17 cellular contexts compared by ENCODE assay signal in the genomic region with DNA sequence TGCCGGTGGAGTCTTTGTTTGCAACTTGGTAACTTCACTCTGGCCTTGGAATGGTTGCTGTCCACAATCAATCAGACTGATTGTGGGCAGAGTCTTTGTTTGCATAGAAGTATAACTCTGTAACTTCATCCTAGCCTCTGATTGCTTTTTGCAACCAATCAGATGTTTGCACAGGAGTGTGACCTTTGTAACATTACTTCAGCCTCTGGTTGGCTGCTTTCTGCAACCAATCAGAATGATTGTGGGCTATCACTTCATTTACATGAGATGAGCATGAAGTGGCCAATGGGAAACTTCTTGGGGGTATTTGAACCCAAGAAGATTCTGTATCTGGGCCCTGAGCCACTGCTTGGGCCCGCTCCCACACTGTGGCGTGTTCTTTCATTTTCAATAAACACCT.
"Had no signal": no experiment of that assay in that cellular context is flagged by ENCODE, and none has a peak within 500 bp of the region (broad histone marks: within the 10 kb centered on the region; RNA-seq: fewer than 3 reads in every experiment).

No MANE protein-coding gene starts in this region.

- H3K4me1 ChIP-seq: right atrium auricular region, tibial nerve, upper lobe of right lung had no signal

- DNase-seq: effector memory CD4-positive, alpha-beta T cell; heart left ventricle; hypothalamus; immature natural killer cell; left ventricle myocardium superior; mesendoderm; naive thymus-derived CD8-positive, alpha-beta T cell; stimulated activated CD4-positive, alpha-beta T cell treated with anti-CD3 and anti-CD28 coated beads, Interleukin-2, amount 100 ng/mL, for 48 hours; stimulated activated CD8-positive, alpha-beta memory T cell treated with anti-CD3 and anti-CD28 coated beads, Interleukin-4, amount 100 ng/mL, for 48 hours; upper lobe of right lung had no signal

- H3K4me2 ChIP-seq: smooth muscle cell had no signal

- H3K4me3 ChIP-seq: heart left ventricle, right atrium auricular region, smooth muscle cell, tibial nerve, upper lobe of right lung, vagina had no signal

- H3K27me3 ChIP-seq: right atrium auricular region, vagina had no signal

- H3K9me3 ChIP-seq: heart left ventricle, neutrophil, right atrium auricular region, tibial nerve, upper lobe of right lung, vagina had no signal

- H3K27ac ChIP-seq: heart left ventricle, neutrophil, right atrium auricular region, tibial nerve, upper lobe of right lung, vagina had no signal

- H3K36me3 ChIP-seq: heart left ventricle, neutrophil, right atrium auricular region, tibial nerve, upper lobe of right lung, vagina had no signal

- ATAC-seq: esophagus mucosa; heart left ventricle; left ventricle myocardium superior; naive thymus-derived CD8-positive, alpha-beta T cell; stimulated activated effector memory CD8-positive, alpha-beta T cell treated with anti-CD3 and anti-CD28 coated beads, Interleukin-12 subunit alpha, Interleukin-12 subunit beta, amount 100 ng/mL, for 72 hours had no signal
